ENCODE assay signal across 20 cellular contexts in genomic region chr7:128777156-128778123, GRCh38. TPM values are rescaled to one million over a fixed set of nuclear protein-coding genes. Genes with fewer than 3 reads are reported as not detected.
DNase-seq lines count a peak whose midpoint lies in the region; ATAC-seq, FAIRE-seq and TF ChIP-seq lines count a peak whose summit lies in the region.
"Had no signal": no experiment of that assay in that cellular context is flagged by ENCODE, and none has a peak within 500 bp of the region (broad histone marks: within the 10 kb centered on the region; RNA-seq: fewer than 3 reads in every experiment).

No MANE protein-coding gene starts in this region.

- H4K20me1 ChIP-seq in K562 (replicated peaks; ENCODE audit: control insufficient read depth, insufficient read depth, low read length) = no peaks in the 10 kb centered on the region

- TF ChIP-seq EP300 in K562 (IDR thresholded peaks at IDR 0.05; ENCODE audit: low read length) = no peak

- H3K36me3 ChIP-seq in K562 (ENCODE audit: control insufficient read depth, insufficient read depth, low read length) (peaks cover 13% of the 10 kb centered on the region), pancreas (peaks cover 0 to 5% (median 4%) of the 10 kb centered on the region in 3 donors), testis (ENCODE audit: low read depth, missing control alignments) (no peaks in the 10 kb centered on the region)

- H3K27me3 ChIP-seq in K562 (ENCODE audit: control insufficient read depth in 2 of 2, insufficient read depth in 2 of 2, low read length in 2 of 2) (no peaks in the 10 kb centered on the region), pancreas (no peaks in the 10 kb centered on the region), testis (no peaks in the 10 kb centered on the region)
- H3K27me3 ChIP-seq: BE2C had no signal

- intact Hi-C loops in K562 (cut with micrococcal nuclease) = no loop called here
- intact Hi-C loops in pancreas (cut with DNase I) = no loop called here
- intact Hi-C loops in testis (cut with DNase I; ENCODE audit: low total_unique reads) = no loop called here

- TF ChIP-seq POLR2A in K562 (conservative IDR thresholded peaks at IDR 0.05) (no peak), testis (IDR thresholded peaks at IDR 0.05) (no peak)

- H2AFZ ChIP-seq in K562 (ENCODE audit: low read depth, low read length) = no peak overlapping the region

- H3K27ac ChIP-seq in K562 (ENCODE audit: extremely low read depth, low read depth, low read length) (no peak overlapping the region), pancreas (no peak overlapping the region), testis (no peak overlapping the region)

- CTCF ChIA-PET in K562 (lab: Yijun Ruan, JAX; ENCODE audit: low intra/inter-chr PET ratio) = no interaction called here

- no peak for TF ChIP-seq RAD21 in K562 (CRISPR knock-in tag; conservative IDR thresholded peaks at IDR 0.05 in 1 of 2, IDR thresholded peaks at IDR 0.05 in 1 of 2)

- H3K4me3 ChIP-seq in K562 (no peak overlapping the region), pancreas (no peak overlapping the region), testis (no peak overlapping the region)

- no peaks in the 10 kb centered on the region for H3K9me3 ChIP-seq in K562 (replicated peaks; ENCODE audit: control insufficient read depth, insufficient read depth, low read depth, low read length)
- no peaks in the 10 kb centered on the region for H3K9me3 ChIP-seq in pancreas
- H3K9me3 ChIP-seq in testis = no peaks in the 10 kb centered on the region

- ATAC-seq in K562 = no peak
- peak in 3 of 4 donors; percentile 27 to 47 (median 28) for ATAC-seq in pancreas
- ATAC-seq: effector memory CD8-positive, alpha-beta T cell had no signal

- no TSS peak for BruUV-seq in K562 (replicated peaks; lab: Mats Ljungman, UMichigan)

- no peaks in the 10 kb centered on the region for H3K79me2 ChIP-seq in K562 (ENCODE audit: control insufficient read depth, insufficient read depth, low read length)

- H3K4me1 ChIP-seq in K562 (replicated peaks in 1 of 2; ENCODE audit: control insufficient read depth in 2 of 2, insufficient read depth in 2 of 2, low read length in 2 of 2) (peaks cover 0 to 6% of the 10 kb centered on the region in 2 experiments; a peak in 3 of 5 replicates), pancreas (no peaks in the 10 kb centered on the region), testis (no peaks in the 10 kb centered on the region)
- H3K4me1 ChIP-seq: BE2C had no signal

- POLR2A ChIA-PET in K562 (lab: Yijun Ruan, JAX) = interaction anchor here (0.7 to 2.4 kb wide), 5 partner anchors 9 to 1732 kb away, joined by 3 to 9 read pairs (median 4); no protein-coding TSS in a partner anchor

- no peaks in the 10 kb centered on the region for H3K9me1 ChIP-seq in K562 (ENCODE audit: control insufficient read depth, insufficient read depth, low read length)

- in situ Hi-C loops in Caki2 (cut with HindIII; ENCODE audit: low pct_unique_long_range_greater_than_20kb, low sequenced_read_pairs) (no loop called here), K562 (cut with MboI) (no loop called here)

- H3K4me2 ChIP-seq in K562 (ENCODE audit: insufficient read depth, low read length) = no peak overlapping the region

- no peak overlapping the region for H3K9ac ChIP-seq in K562 (ENCODE audit: insufficient read depth in 1 of 2, low read depth in 2 of 2, low read length in 2 of 2)

- DNase-seq in Caki2 (ENCODE audit: low read depth) (peak; percentile 23), LoVo (ENCODE audit: low spot score) (peak; percentile 22), K562 (ENCODE audit: extremely low read depth in 1 of 4, low spot score in 3 of 4) (peak in 1 of 4 experiments; percentile 26), pancreas (no peak), testis (no peak), DMS53 treated with DMSO at 0.1 percent for 48 hours (lab: John Stamatoyannopoulos, UW; ENCODE audit: unreplicated experiment) (no peak), NCI-H1105 (lab: John Stamatoyannopoulos, UW) (no peak), NOMO-1 treated with dmso at 0.1 percent for 144 hours (lab: John Stamatoyannopoulos, UW; ENCODE audit: unreplicated experiment) (no peak)
- DNase-seq: activated CD4-positive, alpha-beta T cell treated with anti-CD3 and anti-CD28 coated beads for 48 hours; BE2C; DMS79 treated with DMSO at 0.1 percent for 48 hours; effector memory CD8-positive, alpha-beta T cell; MM.1S; NCI-H2171 treated with DMSO at 0.1 percent for 48 hours; SHP77; substantia nigra; T-helper 9 cell had no signal

- TF ChIP-seq CTCF in K562 (IDR thresholded peaks at IDR 0.05 in 2 of 3, conservative IDR thresholded peaks at IDR 0.05 in 1 of 3; ENCODE audit: insufficient read depth in 2 of 3, low read depth in 1 of 3, low read length in 3 of 3) = no peak
- TF ChIP-seq CTCF in pancreas (IDR thresholded peaks at IDR 0.05) = no peak
- TF ChIP-seq CTCF in testis (IDR thresholded peaks at IDR 0.05) = no peak

- 4% methylated on average over 5 of the region's 5 CpGs for WGBS in K562 (ENCODE audit: insufficient coverage, low coverage, missing lambda C conversion rate)
- WGBS in pancreas, 2 donors = 39 to 49% methylated on average over 5 of the region's 5 CpGs
- 65 to 87% methylated on average over 5 of the region's 5 CpGs for WGBS in testis, 2 donors

- peak; percentile 76 for FAIRE-seq in K562 (lab: Jason Lieb, UNC)
- FAIRE-seq in pancreas (lab: Jason Lieb, UNC) = no peak
- FAIRE-seq: keratinocyte had no signal

RNA-seq across cellular contexts. Expression of gene OPN1SW, which starts 1.8 kb away (rescaled TPM):
- not detected in 2 replicates for total RNA-seq in Caki2 (2014; rRNA removed; shearing (Covaris generic); ENCODE audit: low replicate concordance)
- not detected in 2 replicates for total RNA-seq in K562 (2011; cell fraction: chromatin; rRNA removed; ENCODE audit: low replicate concordance)
- not detected in 2 replicates for total RNA-seq in K562 (2011; cell fraction: nucleolus; rRNA removed)
- total RNA-seq in K562 (2011; cell fraction: nucleoplasm; rRNA removed) = not detected in 2 replicates
- total RNA-seq in K562 (2014; rRNA removed) = not detected in 2 replicates
- total RNA-seq in K562 (2014; rRNA removed; fragmentation: Illumina TruSeq; extraction: Trizol) = not detected in 2 replicates
- not detected in 2 replicates for total RNA-seq in K562 (2015; rRNA removed; fragmentation: Illumina TruSeq; extraction: Trizol)
- total RNA-seq in K562 (2021) = not detected in 2 replicates
- polyA plus RNA-seq in K562 (2011; rRNA removed) = not detected in 2 replicates
- polyA plus RNA-seq in K562 (2011; cell fraction: cytosol; rRNA removed) = not detected in 2 replicates
- polyA plus RNA-seq in K562 (2011; cell fraction: nucleus; rRNA removed) = not detected in 2 replicates
- 0.09 and 0.24 TPM in 2 replicates for polyA plus RNA-seq in K562 (2012)
- polyA plus RNA-seq in K562 (2014; fragmentation: Illumina TruSeq; extraction: Trizol) = not detected in 2 replicates
- polyA plus RNA-seq in K562 (2014; fragmentation: Nextera tagmentation; extraction: Ambion mirVana) = 1 to 10 TPM in 1 of 2 experiments, under 1 TPM in 1; 0.84 to 1.0 TPM
- polyA plus RNA-seq in K562 (2014; rRNA removed) = not detected in 2 replicates
- polyA minus RNA-seq in K562 (2011; rRNA and poly(A)+ RNA removed) = not detected in 2 replicates
- polyA minus RNA-seq in K562 (2011; cell fraction: cytosol; rRNA and poly(A)+ RNA removed) = not detected in 2 replicates
- polyA minus RNA-seq in K562 (2011; cell fraction: nucleus; rRNA and poly(A)+ RNA removed) = not detected in 2 replicates
- total RNA-seq in pancreas = not detected
- polyA plus RNA-seq in pancreas = not detected
- total RNA-seq in testis = not detected
- not detected for polyA plus RNA-seq in testis (ENCODE audit: insufficient read depth, low read depth, low replicate concordance)
- total RNA-seq: activated T-helper 2 cell treated with anti-CD3 and anti-CD28 coated beads, Interferon-gamma antibody, Interleukin-2, Interleukin-4, amounts not matched to agents 10 μg/mL and 5 μg/mL and 100 μg/mL, durations not matched to agents 14 hours and 24 hours and 36 hours; mesothelial cell of epicardium had no signal
- polyA plus RNA-seq: keratinocyte had no signal

RNA-seq across cellular contexts. Expression of gene CCDC136, which starts 14.3 kb away (rescaled TPM):
- total RNA-seq in Caki2 (2014; rRNA removed; shearing (Covaris generic); ENCODE audit: low replicate concordance) = 2.7 and 5.2 TPM in 2 replicates
- 153 and 165 TPM in 2 replicates for total RNA-seq in K562 (2011; cell fraction: chromatin; rRNA removed; ENCODE audit: low replicate concordance)
- 88.4 and 89.7 TPM in 2 replicates for total RNA-seq in K562 (2011; cell fraction: nucleolus; rRNA removed)
- 120 and 159 TPM in 2 replicates for total RNA-seq in K562 (2011; cell fraction: nucleoplasm; rRNA removed)
- total RNA-seq in K562 (2014; rRNA removed) = 17.0 and 23.5 TPM in 2 replicates
- total RNA-seq in K562 (2014; rRNA removed; fragmentation: Illumina TruSeq; extraction: Trizol) = 15.3 and 18.8 TPM in 2 replicates
- total RNA-seq in K562 (2015; rRNA removed; fragmentation: Illumina TruSeq; extraction: Trizol) = 27.6 and 28.7 TPM in 2 replicates
- total RNA-seq in K562 (2021) = 23.7 and 26.5 TPM in 2 replicates
- polyA plus RNA-seq in K562 (2011; rRNA removed) = 40.2 and 45.0 TPM in 2 replicates
- 12.2 and 20.3 TPM in 2 replicates for polyA plus RNA-seq in K562 (2011; cell fraction: cytosol; rRNA removed)
- 165 and 172 TPM in 2 replicates for polyA plus RNA-seq in K562 (2011; cell fraction: nucleus; rRNA removed)
- 30.6 and 53.3 TPM in 2 replicates for polyA plus RNA-seq in K562 (2012)
- polyA plus RNA-seq in K562 (2014; fragmentation: Illumina TruSeq; extraction: Trizol) = 23.5 and 26.9 TPM in 2 replicates
- polyA plus RNA-seq in K562 (2014; fragmentation: Nextera tagmentation; extraction: Ambion mirVana) = 1 to 10 TPM; 2.4 TPM
- polyA plus RNA-seq in K562 (2014; rRNA removed) = 34.8 and 40.8 TPM in 2 replicates
- 31.9 and 36.9 TPM in 2 replicates for polyA minus RNA-seq in K562 (2011; rRNA and poly(A)+ RNA removed)
- polyA minus RNA-seq in K562 (2011; cell fraction: cytosol; rRNA and poly(A)+ RNA removed) = 9.3 and 17.3 TPM in 2 replicates
- 47.4 and 54.8 TPM in 2 replicates for polyA minus RNA-seq in K562 (2011; cell fraction: nucleus; rRNA and poly(A)+ RNA removed)
- total RNA-seq in pancreas = 1 to 10 TPM in 2 of 6 donors, under 1 TPM in 4; 0.66 to 2.4 (median 0.88) TPM
- polyA plus RNA-seq in pancreas = 1 to 10 TPM; 1.7 to 2.9 TPM
- 100 to 1,000 TPM; 265 to 553 TPM for total RNA-seq in testis
- 564 TPM for polyA plus RNA-seq in testis (ENCODE audit: insufficient read depth, low read depth, low replicate concordance)

RNA-seq across cellular contexts. Expression of gene CALU, which starts 38.3 kb away (rescaled TPM):
- total RNA-seq in Caki2 (2014; rRNA removed; shearing (Covaris generic); ENCODE audit: low replicate concordance) = 112 and 166 TPM in 2 replicates
- total RNA-seq in K562 (2011; cell fraction: chromatin; rRNA removed; ENCODE audit: low replicate concordance) = 110 and 296 TPM in 2 replicates
- 143 and 167 TPM in 2 replicates for total RNA-seq in K562 (2011; cell fraction: nucleolus; rRNA removed)
- 289 and 411 TPM in 2 replicates for total RNA-seq in K562 (2011; cell fraction: nucleoplasm; rRNA removed)
- total RNA-seq in K562 (2014; rRNA removed) (171 and 210 TPM in 2 replicates), K562 (2014; rRNA removed; fragmentation: Illumina TruSeq; extraction: Trizol) (261 and 289 TPM in 2 replicates), K562 (2015; rRNA removed; fragmentation: Illumina TruSeq; extraction: Trizol) (252 and 263 TPM in 2 replicates), K562 (2021) (166 and 170 TPM in 2 replicates), pancreas (10 to 100 TPM; 15.0 to 46.0 (median 30.4) TPM), testis (10 to 100 TPM; 63.2 to 63.4 TPM)
- polyA plus RNA-seq in K562 (2011; rRNA removed) (167 and 193 TPM in 2 replicates), K562 (2014; fragmentation: Illumina TruSeq; extraction: Trizol) (211 and 265 TPM in 2 replicates), K562 (2014; fragmentation: Nextera tagmentation; extraction: Ambion mirVana) (100 to 1,000 TPM; 215 to 286 TPM), K562 (2014; rRNA removed) (173 and 177 TPM in 2 replicates), pancreas (10 to 100 TPM in 1 of 2 donors, 1 to 10 TPM in 1; 8.7 to 15.4 TPM), testis (ENCODE audit: insufficient read depth, low read depth, low replicate concordance) (81.4 TPM)
- 48.3 and 113 TPM in 2 replicates for polyA plus RNA-seq in K562 (2011; cell fraction: cytosol; rRNA removed)
- 43.6 and 64.9 TPM in 2 replicates for polyA plus RNA-seq in K562 (2011; cell fraction: nucleus; rRNA removed)
- 185 and 229 TPM in 2 replicates for polyA plus RNA-seq in K562 (2012)
- 359 and 418 TPM in 2 replicates for polyA minus RNA-seq in K562 (2011; rRNA and poly(A)+ RNA removed)
- 111 and 121 TPM in 2 replicates for polyA minus RNA-seq in K562 (2011; cell fraction: cytosol; rRNA and poly(A)+ RNA removed)
- 25.2 and 55.2 TPM in 2 replicates for polyA minus RNA-seq in K562 (2011; cell fraction: nucleus; rRNA and poly(A)+ RNA removed)

RNA-seq across cellular contexts. Expression of gene FLNC, which starts 52.8 kb away (rescaled TPM):
- 0.12 TPM in 1 of 2 replicates, not detected in the other for total RNA-seq in Caki2 (2014; rRNA removed; shearing (Covaris generic); ENCODE audit: low replicate concordance)
- total RNA-seq in K562 (2011; cell fraction: chromatin; rRNA removed; ENCODE audit: low replicate concordance) = 62.5 and 206 TPM in 2 replicates
- 132 and 134 TPM in 2 replicates for total RNA-seq in K562 (2011; cell fraction: nucleolus; rRNA removed)
- 72.1 and 81.0 TPM in 2 replicates for total RNA-seq in K562 (2011; cell fraction: nucleoplasm; rRNA removed)
- 60.7 and 94.5 TPM in 2 replicates for total RNA-seq in K562 (2014; rRNA removed)
- total RNA-seq in K562 (2014; rRNA removed; fragmentation: Illumina TruSeq; extraction: Trizol) = 11.4 and 18.2 TPM in 2 replicates
- 28.8 and 33.3 TPM in 2 replicates for total RNA-seq in K562 (2015; rRNA removed; fragmentation: Illumina TruSeq; extraction: Trizol)
- total RNA-seq in K562 (2021) = 148 and 155 TPM in 2 replicates
- polyA plus RNA-seq in K562 (2011; rRNA removed) = 10.3 and 11.4 TPM in 2 replicates
- 11.4 and 26.8 TPM in 2 replicates for polyA plus RNA-seq in K562 (2011; cell fraction: cytosol; rRNA removed)
- polyA plus RNA-seq in K562 (2011; cell fraction: nucleus; rRNA removed) = 58.5 and 126 TPM in 2 replicates
- 66.6 and 106 TPM in 2 replicates for polyA plus RNA-seq in K562 (2012)
- polyA plus RNA-seq in K562 (2014; fragmentation: Illumina TruSeq; extraction: Trizol) = 32.8 and 55.3 TPM in 2 replicates
- 1 to 10 TPM in 1 of 2 experiments, under 1 TPM in 1; 0.90 to 1.1 TPM for polyA plus RNA-seq in K562 (2014; fragmentation: Nextera tagmentation; extraction: Ambion mirVana)
- 29.0 and 34.7 TPM in 2 replicates for polyA plus RNA-seq in K562 (2014; rRNA removed)
- 15.1 and 41.9 TPM in 2 replicates for polyA minus RNA-seq in K562 (2011; rRNA and poly(A)+ RNA removed)
- 127 and 146 TPM in 2 replicates for polyA minus RNA-seq in K562 (2011; cell fraction: cytosol; rRNA and poly(A)+ RNA removed)
- 53.1 and 53.6 TPM in 2 replicates for polyA minus RNA-seq in K562 (2011; cell fraction: nucleus; rRNA and poly(A)+ RNA removed)
- total RNA-seq in pancreas = 1 to 10 TPM in 3 of 6 donors, under 1 TPM in 3; 0.28 to 2.3 (median 1.0) TPM
- polyA plus RNA-seq in pancreas = 1 to 10 TPM in 1 of 2 donors, under 1 TPM in 1; 0.82 to 2.1 TPM
- 10 to 100 TPM in 1 of 2 donors, 1 to 10 TPM in 1; 8.8 to 14.4 TPM for total RNA-seq in testis
- polyA plus RNA-seq in testis (ENCODE audit: insufficient read depth, low read depth, low replicate concordance) = 21.4 TPM
- total RNA-seq: activated T-helper 2 cell treated with anti-CD3 and anti-CD28 coated beads, Interferon-gamma antibody, Interleukin-2, Interleukin-4, amounts not matched to agents 10 μg/mL and 5 μg/mL and 100 μg/mL, durations not matched to agents 14 hours and 24 hours and 36 hours had no signal

Comparison
In these comparisons a context has a peak if more than half of its experiments do, and no peak if none do; other contexts are left out.
1. DNase-seq: peak in Caki2 (single experiment) and LoVo (single experiment); none in pancreas (0 of 6), testis (single experiment), DMS53 treated with DMSO at 0.1 percent for 48 hours (single experiment), NCI-H1105 (single experiment) and NOMO-1 treated with dmso at 0.1 percent for 144 hours (single experiment).